ENCODE assay signal across 20 cellular contexts in the genomic region with DNA sequence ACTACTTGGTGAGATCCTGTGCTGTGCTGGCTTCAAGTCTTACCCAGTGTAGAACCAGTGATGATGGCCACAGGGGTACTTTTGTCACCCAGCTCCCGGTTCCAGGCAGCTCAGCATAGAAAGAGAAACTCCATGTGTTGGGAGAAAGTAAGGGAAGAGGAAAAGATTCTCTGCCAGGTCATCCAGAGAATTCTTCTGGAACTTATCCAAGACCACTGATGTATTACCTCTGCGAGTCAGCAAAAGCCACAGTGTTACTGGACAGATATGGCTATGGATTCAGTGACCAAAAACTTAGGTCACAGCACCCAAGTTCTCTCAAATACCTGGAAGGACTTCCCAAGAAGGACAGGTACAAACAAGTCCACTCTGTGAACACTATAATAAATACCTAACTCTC.
"Had no signal": no experiment of that assay in that cellular context is flagged by ENCODE, and none has a peak within 500 bp of the region (broad histone marks: within the 10 kb centered on the region; RNA-seq: fewer than 3 reads in every experiment).

No MANE protein-coding gene starts in this region.

- H3K36me3 ChIP-seq: heart left ventricle, pancreas, spleen, tibial artery, upper lobe of left lung, uterus had no signal

- H3K27me3 ChIP-seq: heart left ventricle, pancreas, spleen, tibial artery, upper lobe of left lung, uterus had no signal

- H3K4me3 ChIP-seq: heart left ventricle, lung, pancreas, spleen, tibial artery, upper lobe of left lung, uterus had no signal

- ATAC-seq: effector memory CD8-positive, alpha-beta T cell; heart left ventricle; left colon; left ventricle myocardium superior; pancreas; sciatic nerve; stimulated activated memory B cell treated with anti-CD40 and anti-IgM and Interleukin-4, amounts not matched to agents 10 μg/mL and 1 μg/mL and 100 μg/mL, for 72 hours had no signal

- DNase-seq: effector memory CD8-positive, alpha-beta T cell; foreskin melanocyte; heart left ventricle; hippocampal formation; left colon; left ventricle myocardium superior; mesendoderm; naive B cell; occipital lobe; pancreas; spleen; stimulated activated CD4-positive, alpha-beta T cell treated with anti-CD3 and anti-CD28 coated beads, Interleukin-15, amount 100 ng/mL, for 24 hours; stimulated activated CD4-positive, alpha-beta T cell treated with anti-CD3 and anti-CD28 coated beads, Interleukin-1b, Interleukin-23, amount 100 ng/mL, for 48 hours; stimulated activated CD4-positive, alpha-beta T cell treated with anti-CD3 and anti-CD28 coated beads, Interleukin-4, amount 100 ng/mL, for 24 hours; tibial artery; upper lobe of left lung; uterus had no signal
